1 cellular context compared by ENCODE assay signal in the genomic region with DNA sequence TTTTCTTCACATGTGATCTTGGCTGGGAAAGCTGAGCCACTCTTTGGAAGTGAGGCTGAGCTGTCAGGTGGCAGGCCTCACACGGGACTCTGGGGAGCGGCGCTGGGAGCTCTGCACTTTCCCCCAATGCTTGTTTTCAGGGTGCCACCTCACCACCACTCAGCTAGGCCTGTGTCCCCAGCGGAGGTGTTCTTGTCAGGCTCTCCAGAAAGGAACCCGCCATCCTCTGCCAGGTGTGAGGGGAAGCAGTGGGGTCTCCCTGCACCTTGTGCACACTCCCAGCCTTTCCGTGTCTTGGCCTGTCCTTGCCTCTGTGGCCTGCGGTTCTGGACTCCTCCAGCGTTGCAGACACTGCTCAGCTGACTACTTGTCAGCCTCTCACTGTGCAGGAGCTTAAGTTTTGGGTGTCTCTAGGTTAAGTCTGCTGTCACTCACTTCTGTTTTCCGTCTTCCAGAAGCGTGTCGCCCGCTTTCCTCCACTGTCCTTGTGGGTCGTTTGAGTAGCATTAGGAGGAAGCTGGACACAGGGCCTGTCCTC.
TF ChIP-seq lines count a peak whose summit lies in the region.

No MANE protein-coding gene starts in this region.

TF ChIP-seq in WTC11, 78 proteins besides CTCF, POLR2A, EP300 and RAD21 (continued from another document):
- TF ChIP-seq ZNF219 (CRISPR knock-in tag; IDR thresholded peaks at IDR 0.05; ENCODE audit: borderline replicate concordance) (no peak), GRHL2 (CRISPR knock-in tag; IDR thresholded peaks at IDR 0.05; ENCODE audit: insufficient replicate concordance, severe bottlenecking) (no peak), NR3C1 (CRISPR knock-in tag; conservative IDR thresholded peaks at IDR 0.05; ENCODE audit: low read depth) (no peak), ZNF396 (CRISPR knock-in tag; IDR thresholded peaks at IDR 0.05; ENCODE audit: borderline replicate concordance) (no peak), TEAD1 (CRISPR knock-in tag; IDR thresholded peaks at IDR 0.05) (no peak), IRF2 (CRISPR knock-in tag; IDR thresholded peaks at IDR 0.05; ENCODE audit: borderline replicate concordance, low read depth) (no peak), CBFB (CRISPR knock-in tag; IDR thresholded peaks at IDR 0.05; ENCODE audit: low read depth) (no peak), HMGA2 (CRISPR knock-in tag; IDR thresholded peaks at IDR 0.05) (no peak)
- TF ChIP-seq, protein P1, sequence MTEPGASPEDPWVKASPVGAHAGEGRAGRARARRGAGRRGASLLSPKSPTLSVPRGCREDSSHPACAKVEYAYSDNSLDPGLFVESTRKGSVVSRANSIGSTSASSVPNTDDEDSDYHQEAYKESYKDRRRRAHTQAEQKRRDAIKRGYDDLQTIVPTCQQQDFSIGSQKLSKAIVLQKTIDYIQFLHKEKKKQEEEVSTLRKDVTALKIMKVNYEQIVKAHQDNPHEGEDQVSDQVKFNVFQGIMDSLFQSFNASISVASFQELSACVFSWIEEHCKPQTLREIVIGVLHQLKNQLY (CRISPR knock-in tag; IDR thresholded peaks at IDR 0.05), result no peak
- TF ChIP-seq, protein P2, sequence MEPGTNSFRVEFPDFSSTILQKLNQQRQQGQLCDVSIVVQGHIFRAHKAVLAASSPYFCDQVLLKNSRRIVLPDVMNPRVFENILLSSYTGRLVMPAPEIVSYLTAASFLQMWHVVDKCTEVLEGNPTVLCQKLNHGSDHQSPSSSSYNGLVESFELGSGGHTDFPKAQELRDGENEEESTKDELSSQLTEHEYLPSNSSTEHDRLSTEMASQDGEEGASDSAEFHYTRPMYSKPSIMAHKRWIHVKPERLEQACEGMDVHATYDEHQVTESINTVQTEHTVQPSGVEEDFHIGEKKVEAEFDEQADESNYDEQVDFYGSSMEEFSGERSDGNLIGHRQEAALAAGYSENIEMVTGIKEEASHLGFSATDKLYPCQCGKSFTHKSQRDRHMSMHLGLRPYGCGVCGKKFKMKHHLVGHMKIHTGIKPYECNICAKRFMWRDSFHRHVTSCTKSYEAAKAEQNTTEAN (CRISPR knock-in tag; IDR thresholded peaks at IDR 0.05), result no peak
- TF ChIP-seq, protein P3, sequence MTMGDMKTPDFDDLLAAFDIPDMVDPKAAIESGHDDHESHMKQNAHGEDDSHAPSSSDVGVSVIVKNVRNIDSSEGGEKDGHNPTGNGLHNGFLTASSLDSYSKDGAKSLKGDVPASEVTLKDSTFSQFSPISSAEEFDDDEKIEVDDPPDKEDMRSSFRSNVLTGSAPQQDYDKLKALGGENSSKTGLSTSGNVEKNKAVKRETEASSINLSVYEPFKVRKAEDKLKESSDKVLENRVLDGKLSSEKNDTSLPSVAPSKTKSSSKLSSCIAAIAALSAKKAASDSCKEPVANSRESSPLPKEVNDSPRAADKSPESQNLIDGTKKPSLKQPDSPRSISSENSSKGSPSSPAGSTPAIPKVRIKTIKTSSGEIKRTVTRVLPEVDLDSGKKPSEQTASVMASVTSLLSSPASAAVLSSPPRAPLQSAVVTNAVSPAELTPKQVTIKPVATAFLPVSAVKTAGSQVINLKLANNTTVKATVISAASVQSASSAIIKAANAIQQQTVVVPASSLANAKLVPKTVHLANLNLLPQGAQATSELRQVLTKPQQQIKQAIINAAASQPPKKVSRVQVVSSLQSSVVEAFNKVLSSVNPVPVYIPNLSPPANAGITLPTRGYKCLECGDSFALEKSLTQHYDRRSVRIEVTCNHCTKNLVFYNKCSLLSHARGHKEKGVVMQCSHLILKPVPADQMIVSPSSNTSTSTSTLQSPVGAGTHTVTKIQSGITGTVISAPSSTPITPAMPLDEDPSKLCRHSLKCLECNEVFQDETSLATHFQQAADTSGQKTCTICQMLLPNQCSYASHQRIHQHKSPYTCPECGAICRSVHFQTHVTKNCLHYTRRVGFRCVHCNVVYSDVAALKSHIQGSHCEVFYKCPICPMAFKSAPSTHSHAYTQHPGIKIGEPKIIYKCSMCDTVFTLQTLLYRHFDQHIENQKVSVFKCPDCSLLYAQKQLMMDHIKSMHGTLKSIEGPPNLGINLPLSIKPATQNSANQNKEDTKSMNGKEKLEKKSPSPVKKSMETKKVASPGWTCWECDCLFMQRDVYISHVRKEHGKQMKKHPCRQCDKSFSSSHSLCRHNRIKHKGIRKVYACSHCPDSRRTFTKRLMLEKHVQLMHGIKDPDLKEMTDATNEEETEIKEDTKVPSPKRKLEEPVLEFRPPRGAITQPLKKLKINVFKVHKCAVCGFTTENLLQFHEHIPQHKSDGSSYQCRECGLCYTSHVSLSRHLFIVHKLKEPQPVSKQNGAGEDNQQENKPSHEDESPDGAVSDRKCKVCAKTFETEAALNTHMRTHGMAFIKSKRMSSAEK (CRISPR knock-in tag; IDR thresholded peaks at IDR 0.05; ENCODE audit: borderline replicate concordance), result no peak
- TF ChIP-seq, protein P4, sequence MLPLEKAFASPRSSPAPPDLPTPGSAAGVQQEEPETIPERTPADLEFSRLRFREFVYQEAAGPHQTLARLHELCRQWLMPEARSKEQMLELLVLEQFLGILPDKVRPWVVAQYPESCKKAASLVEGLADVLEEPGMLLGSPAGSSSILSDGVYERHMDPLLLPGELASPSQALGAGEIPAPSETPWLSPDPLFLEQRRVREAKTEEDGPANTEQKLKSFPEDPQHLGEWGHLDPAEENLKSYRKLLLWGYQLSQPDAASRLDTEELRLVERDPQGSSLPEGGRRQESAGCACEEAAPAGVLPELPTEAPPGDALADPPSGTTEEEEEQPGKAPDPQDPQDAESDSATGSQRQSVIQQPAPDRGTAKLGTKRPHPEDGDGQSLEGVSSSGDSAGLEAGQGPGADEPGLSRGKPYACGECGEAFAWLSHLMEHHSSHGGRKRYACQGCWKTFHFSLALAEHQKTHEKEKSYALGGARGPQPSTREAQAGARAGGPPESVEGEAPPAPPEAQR (CRISPR knock-in tag; IDR thresholded peaks at IDR 0.05), result no peak
- TF ChIP-seq, protein P5, sequence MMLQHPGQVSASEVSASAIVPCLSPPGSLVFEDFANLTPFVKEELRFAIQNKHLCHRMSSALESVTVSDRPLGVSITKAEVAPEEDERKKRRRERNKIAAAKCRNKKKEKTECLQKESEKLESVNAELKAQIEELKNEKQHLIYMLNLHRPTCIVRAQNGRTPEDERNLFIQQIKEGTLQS (CRISPR knock-in tag; conservative IDR thresholded peaks at IDR 0.05), result no peak
- TF ChIP-seq, protein P6, sequence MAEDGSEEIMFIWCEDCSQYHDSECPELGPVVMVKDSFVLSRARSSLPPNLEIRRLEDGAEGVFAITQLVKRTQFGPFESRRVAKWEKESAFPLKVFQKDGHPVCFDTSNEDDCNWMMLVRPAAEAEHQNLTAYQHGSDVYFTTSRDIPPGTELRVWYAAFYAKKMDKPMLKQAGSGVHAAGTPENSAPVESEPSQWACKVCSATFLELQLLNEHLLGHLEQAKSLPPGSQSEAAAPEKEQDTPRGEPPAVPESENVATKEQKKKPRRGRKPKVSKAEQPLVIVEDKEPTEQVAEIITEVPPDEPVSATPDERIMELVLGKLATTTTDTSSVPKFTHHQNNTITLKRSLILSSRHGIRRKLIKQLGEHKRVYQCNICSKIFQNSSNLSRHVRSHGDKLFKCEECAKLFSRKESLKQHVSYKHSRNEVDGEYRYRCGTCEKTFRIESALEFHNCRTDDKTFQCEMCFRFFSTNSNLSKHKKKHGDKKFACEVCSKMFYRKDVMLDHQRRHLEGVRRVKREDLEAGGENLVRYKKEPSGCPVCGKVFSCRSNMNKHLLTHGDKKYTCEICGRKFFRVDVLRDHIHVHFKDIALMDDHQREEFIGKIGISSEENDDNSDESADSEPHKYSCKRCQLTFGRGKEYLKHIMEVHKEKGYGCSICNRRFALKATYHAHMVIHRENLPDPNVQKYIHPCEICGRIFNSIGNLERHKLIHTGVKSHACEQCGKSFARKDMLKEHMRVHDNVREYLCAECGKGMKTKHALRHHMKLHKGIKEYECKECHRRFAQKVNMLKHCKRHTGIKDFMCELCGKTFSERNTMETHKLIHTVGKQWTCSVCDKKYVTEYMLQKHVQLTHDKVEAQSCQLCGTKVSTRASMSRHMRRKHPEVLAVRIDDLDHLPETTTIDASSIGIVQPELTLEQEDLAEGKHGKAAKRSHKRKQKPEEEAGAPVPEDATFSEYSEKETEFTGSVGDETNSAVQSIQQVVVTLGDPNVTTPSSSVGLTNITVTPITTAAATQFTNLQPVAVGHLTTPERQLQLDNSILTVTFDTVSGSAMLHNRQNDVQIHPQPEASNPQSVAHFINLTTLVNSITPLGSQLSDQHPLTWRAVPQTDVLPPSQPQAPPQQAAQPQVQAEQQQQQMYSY (CRISPR knock-in tag; IDR thresholded peaks at IDR 0.05), result no peak
